In the genomic region with DNA sequence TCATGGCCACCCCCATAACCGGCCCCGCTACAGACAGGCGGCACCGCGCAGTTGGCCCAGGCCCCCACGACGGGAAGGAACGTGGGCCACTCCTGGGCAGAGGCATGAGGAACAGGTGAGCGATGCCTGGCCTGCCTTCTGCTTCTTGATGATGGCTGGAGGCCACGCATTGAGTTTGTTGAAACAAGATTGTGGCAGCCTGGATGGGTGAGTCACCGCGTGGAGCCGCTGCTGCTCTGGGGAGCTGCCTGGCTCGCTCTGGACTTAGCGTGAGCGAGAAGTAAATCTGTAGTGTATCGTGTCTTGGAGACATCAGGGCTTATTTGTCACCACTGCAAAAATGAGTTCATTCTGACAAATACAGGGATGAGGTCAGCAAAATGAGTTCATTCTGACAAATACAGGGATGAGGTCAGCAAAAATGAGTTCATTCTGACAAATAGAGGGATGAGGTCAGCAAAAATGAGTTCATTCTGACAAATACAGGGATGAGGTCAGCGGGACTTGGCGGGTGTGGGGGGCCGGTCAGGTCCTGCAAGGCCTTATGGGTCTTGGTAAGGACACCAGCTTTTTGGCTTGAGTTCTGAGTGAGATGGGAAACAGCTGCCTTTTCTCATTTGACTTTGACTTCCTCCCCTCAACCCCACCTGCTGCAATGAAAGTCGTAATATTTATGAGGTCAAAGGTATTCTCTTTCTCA, we compare ENCODE assay signal across 10 cellular contexts.
DNase-seq lines count a peak whose midpoint lies in the region; ATAC-seq and TF ChIP-seq lines count a peak whose summit lies in the region.
"Had no signal": no experiment of that assay in that cellular context is flagged by ENCODE, and none has a peak within 500 bp of the region (broad histone marks: within the 10 kb centered on the region; RNA-seq: fewer than 3 reads in every experiment).

No MANE protein-coding gene starts in this region.

- TF ChIP-seq CTCF in fibroblast of mammary gland (conservative IDR thresholded peaks at IDR 0.05; ENCODE audit: control insufficient read depth, insufficient read depth, low read depth, low read length), result no peak

- H3K9me3 Mint-ChIP-seq in activated naive CD4-positive, alpha-beta T cell treated with anti-CD3 and anti-CD28 coated beads, Interleukin-2, amount 50 U/mL, for 72 hours, result peaks cover 0 to 10% of the 10 kb centered on the region in 2 donors

- peak overlapping the region; percentile 14 for H3K27ac ChIP-seq in subcutaneous abdominal adipose tissue (ENCODE audit: low read depth, low read length)

- H3K4me3 ChIP-seq in fibroblast of mammary gland (ENCODE audit: control insufficient read depth, low read depth, low read length) (no peak overlapping the region), subcutaneous abdominal adipose tissue (ENCODE audit: low read depth in 1 of 5, low read length in 5 of 5) (no peak overlapping the region)
- H3K4me3 ChIP-seq: upper lobe of left lung had no signal

- H3K36me3 ChIP-seq in subcutaneous abdominal adipose tissue (ENCODE audit: control insufficient read depth in 5 of 5, insufficient read depth in 5 of 5, low read length in 5 of 5), result no peaks in the 10 kb centered on the region
- H3K36me3 ChIP-seq: upper lobe of left lung had no signal

- H3K27me3 ChIP-seq in subcutaneous abdominal adipose tissue (ENCODE audit: control insufficient read depth in 5 of 5, insufficient read depth in 4 of 5, low read length in 5 of 5), result peaks cover 0 to 3% (median 0%) of the 10 kb centered on the region in 5 donors
- H3K27me3 ChIP-seq: upper lobe of left lung had no signal

- peaks cover 4 to 22% of the 10 kb centered on the region in 2 donors for H3K36me3 Mint-ChIP-seq in activated naive CD4-positive, alpha-beta T cell treated with anti-CD3 and anti-CD28 coated beads, Interleukin-2, amount 50 U/mL, for 72 hours

- peak overlapping the region in 1 of 2 donors; percentile 49 for H3K27ac Mint-ChIP-seq in activated naive CD4-positive, alpha-beta T cell treated with anti-CD3 and anti-CD28 coated beads, Interleukin-2, amount 50 U/mL, for 72 hours

- H3K4me1 ChIP-seq in subcutaneous abdominal adipose tissue (ENCODE audit: control insufficient read depth in 5 of 5, insufficient read depth in 5 of 5, low read length in 5 of 5), result peaks cover 0 to 38% (median 15%) of the 10 kb centered on the region in 5 donors

- no peak overlapping the region for H3K9ac ChIP-seq in subcutaneous abdominal adipose tissue (ENCODE audit: low read length in 5 of 5)

- peaks cover 0 to 4% (median 2%) of the 10 kb centered on the region in 5 donors for H3K9me3 ChIP-seq in subcutaneous abdominal adipose tissue (ENCODE audit: control insufficient read depth in 5 of 5, low read length in 5 of 5)
- H3K9me3 ChIP-seq: upper lobe of left lung had no signal

- intact Hi-C loops in head of caudate nucleus (cut with DNase I), result no loop called here

- ATAC-seq in activated naive CD4-positive, alpha-beta T cell treated with anti-CD3 and anti-CD28 coated beads, Interleukin-2, amount 50 U/mL, for 72 hours, result peak; percentile 67 to 77

- DNase-seq in activated naive CD4-positive, alpha-beta T cell treated with anti-CD3 and anti-CD28 coated beads, Interleukin-2, amount 50 U/mL, for 72 hours (ENCODE audit: low spot score in 2 of 2), result no peak
- DNase-seq in activated naive CD4-positive, alpha-beta T cell treated with anti-CD3 and anti-CD28 coated beads, Interleukin-2, amount 50 U/mL, for 16 hours, result no peak
- DNase-seq in RPMI8226 (peak; percentile 86), fibroblast of mammary gland (ENCODE audit: low read depth) (peak; percentile 94), NCI-H146 treated with DMSO at 0.1 percent for 48 hours (lab: John Stamatoyannopoulos, UW; ENCODE audit: unreplicated experiment) (no peak), head of caudate nucleus (no peak), NCI-H1417 treated with DMSO at 0.1 percent for 48 hours (lab: John Stamatoyannopoulos, UW) (no peak)
- DNase-seq: left cardiac atrium, upper lobe of left lung had no signal

Comparison
In these comparisons a context has a peak if more than half of its experiments do, and no peak if none do; other contexts are left out.
1. DNase-seq: peak in RPMI8226 (single experiment) and fibroblast of mammary gland (single experiment); none in activated naive CD4-positive, alpha-beta T cell treated with anti-CD3 and anti-CD28 coated beads, Interleukin-2, amount 50 U/mL, for 72 hours (0 of 2), activated naive CD4-positive, alpha-beta T cell treated with anti-CD3 and anti-CD28 coated beads, Interleukin-2, amount 50 U/mL, for 16 hours (single experiment), NCI-H146 treated with DMSO at 0.1 percent for 48 hours (single experiment), head of caudate nucleus (0 of 42) and NCI-H1417 treated with DMSO at 0.1 percent for 48 hours (single experiment).